9 cellular contexts compared by ENCODE assay signal in genomic region chr3:12891391-12891984, GRCh38. TPM values are rescaled to one million over a fixed set of nuclear protein-coding genes. Genes with fewer than 3 reads are reported as not detected.
DNase-seq lines count a peak whose midpoint lies in the region; ATAC-seq and TF ChIP-seq lines count a peak whose summit lies in the region.
"Had no signal": no experiment of that assay in that cellular context is flagged by ENCODE, and none has a peak within 500 bp of the region (broad histone marks: within the 10 kb centered on the region; RNA-seq: fewer than 3 reads in every experiment).

No MANE protein-coding gene starts in this region.

- peaks cover 11% of the 10 kb centered on the region for H3K4me1 ChIP-seq in CD8-positive, alpha-beta T cell (ENCODE audit: insufficient read depth, low read length)
- no peaks in the 10 kb centered on the region for H3K4me1 ChIP-seq in PC-9 (replicated peaks; ENCODE audit: insufficient read depth)
- H3K4me1 ChIP-seq in rectal smooth muscle tissue (ENCODE audit: control insufficient read depth, insufficient read depth, low read length), result peaks cover 7% of the 10 kb centered on the region
- H3K4me1 ChIP-seq in HAP-1, result peaks cover 5% of the 10 kb centered on the region; the same call in 1 of the 2 replicates

- H3K27ac ChIP-seq in CD8-positive, alpha-beta T cell (ENCODE audit: low read depth, low read length), result no peak overlapping the region
- H3K27ac ChIP-seq in PC-9 (no peak overlapping the region), rectal smooth muscle tissue (ENCODE audit: low read depth, low read length) (no peak overlapping the region)

- no TSS peak for BruUV-seq in PC-9 (replicated peaks; lab: Mats Ljungman, UMichigan)

- in situ Hi-C loops in HAP-1 (cut with MboI; ENCODE audit: low sequenced_read_pairs), result loop anchor here (25.0 kb wide), 1 partner anchor 754 kb away; no protein-coding TSS in a partner anchor

- CTCF ChIA-PET in CD8-positive, alpha-beta T cell (lab: Charles Lee), result interaction anchor here (0.6 to 6.8 kb wide), 31 partner anchors 9 to 1447 kb away, joined by 3 to 39 read pairs (median 4); partner anchors contain the start of gene RPL32
- CTCF ChIA-PET in PC-9 (lab: Charles Lee), result interaction anchor here (0.5 to 1.4 kb wide), 9 partner anchors 24 to 1612 kb away, joined by 3 to 5 read pairs (median 3); no protein-coding TSS in a partner anchor

- no peak for TF ChIP-seq CTCF in CD8-positive, alpha-beta T cell (IDR thresholded peaks at IDR 0.05)
- TF ChIP-seq CTCF in PC-9 (conservative IDR thresholded peaks at IDR 0.05), result no peak
- no peak for TF ChIP-seq CTCF in epithelial cell of proximal tubule (conservative IDR thresholded peaks at IDR 0.05; ENCODE audit: low read depth, low read length)

- H3K27me3 ChIP-seq in CD8-positive, alpha-beta T cell (ENCODE audit: insufficient read depth, low read length), result peaks cover 4% of the 10 kb centered on the region
- H3K27me3 ChIP-seq in PC-9 (ENCODE audit: insufficient read depth, low read depth), result peaks cover 41% of the 10 kb centered on the region; the same call in 1 of the 2 replicates
- H3K27me3 ChIP-seq in rectal smooth muscle tissue (ENCODE audit: control insufficient read depth, insufficient read depth, low read length), result no peaks in the 10 kb centered on the region
- H3K27me3 ChIP-seq in HAP-1 (ENCODE audit: low read depth), result peaks cover 36% of the 10 kb centered on the region

- intact Hi-C loops in CD8-positive, alpha-beta T cell (cut with DNase I, micrococcal nuclease), result loop anchor here (1.0 to 5.0 kb wide), 4 partner anchors 104 to 757 kb away; no protein-coding TSS in a partner anchor
- intact Hi-C loops in PC-9 (cut with micrococcal nuclease; ENCODE audit: unreplicated experiment), result loop anchor here (5.0 to 10.0 kb wide), 4 partner anchors 103 to 1507 kb away; partner anchors contain the start of gene TSEN2

- peaks cover 3% of the 10 kb centered on the region; the same call in 1 of the 2 replicates for H4K20me1 ChIP-seq in PC-9 (ENCODE audit: insufficient read depth)

- ATAC-seq in CD8-positive, alpha-beta T cell, result no peak
- ATAC-seq in GM21619 (IDR thresholded peaks at IDR 0.05; ENCODE audit: unreplicated experiment), result no peak

- no peaks in the 10 kb centered on the region for H3K79me2 ChIP-seq in PC-9 (ENCODE audit: low read depth)

- H3K9me3 Mint-ChIP-seq in CD8-positive, alpha-beta T cell, result no peaks in the 10 kb centered on the region
- H3K9me3 Mint-ChIP-seq: type B pancreatic cell had no signal

- no peaks in the 10 kb centered on the region for H3F3A ChIP-seq in PC-9 (ENCODE audit: insufficient read depth, low read depth)

- H2AFZ ChIP-seq in PC-9, result no peak overlapping the region

- H3K36me3 Mint-ChIP-seq in CD8-positive, alpha-beta T cell, result no peaks in the 10 kb centered on the region
- H3K36me3 Mint-ChIP-seq: type B pancreatic cell had no signal

- H3K4me1 Mint-ChIP-seq in CD8-positive, alpha-beta T cell (ENCODE audit: low read depth), result peaks cover 12% of the 10 kb centered on the region

- peaks cover 20% of the 10 kb centered on the region for H3K27me3 Mint-ChIP-seq in CD8-positive, alpha-beta T cell (ENCODE audit: low read depth)

- no peaks in the 10 kb centered on the region for H3K9me2 ChIP-seq in PC-9 (ENCODE audit: insufficient read depth)

- H3K4me3 Mint-ChIP-seq in CD8-positive, alpha-beta T cell, result peak overlapping the region; percentile 56
- H3K4me3 Mint-ChIP-seq: type B pancreatic cell had no signal

- H3K4me3 ChIP-seq in CD8-positive, alpha-beta T cell (ENCODE audit: low read depth, low read length), result no peak overlapping the region
- H3K4me3 ChIP-seq in PC-9 (no peak overlapping the region), epithelial cell of proximal tubule (ENCODE audit: low read depth, low read length) (peak overlapping the region; percentile 9), rectal smooth muscle tissue (ENCODE audit: low read length) (peak overlapping the region; percentile 12), HAP-1 (no peak overlapping the region)

- no peaks in the 10 kb centered on the region for H3K9me3 ChIP-seq in CD8-positive, alpha-beta T cell (ENCODE audit: low read length)
- H3K9me3 ChIP-seq in PC-9 (ENCODE audit: insufficient read depth, low read depth) (no peaks in the 10 kb centered on the region), HAP-1 (no peaks in the 10 kb centered on the region)

- H3K36me3 ChIP-seq in CD8-positive, alpha-beta T cell (ENCODE audit: insufficient read depth, low read length), result no peaks in the 10 kb centered on the region
- H3K36me3 ChIP-seq in PC-9 (ENCODE audit: low read depth), result no peaks in the 10 kb centered on the region
- H3K36me3 ChIP-seq in rectal smooth muscle tissue (ENCODE audit: control insufficient read depth, insufficient read depth, low read length), result no peaks in the 10 kb centered on the region
- no peaks in the 10 kb centered on the region for H3K36me3 ChIP-seq in HAP-1 (replicated peaks)

- POLR2A ChIA-PET in CD8-positive, alpha-beta T cell (lab: Charles Lee), result no interaction called here
- POLR2A ChIA-PET in PC-9 (lab: Charles Lee; ENCODE audit: unreplicated experiment), result no interaction called here

- peak overlapping the region; percentile 63 for H3K4me2 ChIP-seq in PC-9

- no peak overlapping the region for H3K27ac Mint-ChIP-seq in CD8-positive, alpha-beta T cell
- H3K27ac Mint-ChIP-seq: type B pancreatic cell had no signal

- H3K9ac ChIP-seq in rectal smooth muscle tissue (ENCODE audit: low read length), result no peak overlapping the region

- DNase-seq in CD8-positive, alpha-beta T cell, result no peak
- no peak for DNase-seq in PC-9
- DNase-seq in epithelial cell of proximal tubule (ENCODE audit: low read depth), result no peak
- DNase-seq in HAP-1 (ENCODE audit: low spot score in 2 of 2), result no peak
- DNase-seq in stimulated activated CD4-positive, alpha-beta T cell treated with anti-CD3 and anti-CD28 coated beads, Interleukin-15, amount 100 ng/mL, for 24 hours, result no peak
- no peak for DNase-seq in germinal center (ENCODE audit: low spot score)

RNA-seq across cellular contexts. Expression of gene RPL32, which starts 50.1 kb away (rescaled TPM):
- total RNA-seq in CD8-positive, alpha-beta T cell, result 1,000 to 10,000 TPM; 4,188 to 4,224 TPM
- total RNA-seq in PC-9 (2021) (1,195 and 1,662 TPM in 2 replicates), epithelial cell of proximal tubule (1,030 and 1,169 TPM in 2 replicates)

Comparison
In these comparisons a context has a peak if more than half of its experiments do, and no peak if none do; other contexts are left out.
1. H3K4me3 ChIP-seq: peak in epithelial cell of proximal tubule (single experiment) and rectal smooth muscle tissue (single experiment); none in CD8-positive, alpha-beta T cell (single experiment), PC-9 (single experiment) and HAP-1 (single experiment).